Comparison of ENCODE assay signal across 15 cellular contexts in genomic region chr10:132240581-132240980, GRCh38. TPM values are rescaled to one million over a fixed set of nuclear protein-coding genes. Genes with fewer than 3 reads are reported as not detected.
DNase-seq lines count a peak whose midpoint lies in the region; ATAC-seq and TF ChIP-seq lines count a peak whose summit lies in the region.
"Had no signal": no experiment of that assay in that cellular context is flagged by ENCODE, and none has a peak within 500 bp of the region (broad histone marks: within the 10 kb centered on the region; RNA-seq: fewer than 3 reads in every experiment).

No MANE protein-coding gene starts in this region.

- H3K36me3 ChIP-seq in BLaER1 (no peaks in the 10 kb centered on the region), MG63 (no peaks in the 10 kb centered on the region)
- H3K36me3 ChIP-seq: HAP-1 had no signal

- H3K27ac Mint-ChIP-seq in WTC11 (0 out of 2 replicates have a peak overlapping the region, but pooled peaks have one; percentile 36), nephron progenitor cell (peak overlapping the region; percentile 72)
- H3K27ac Mint-ChIP-seq: CD4-positive, CD25-positive, alpha-beta regulatory T cell; CD8-positive, alpha-beta T cell; HFFc6 had no signal

- no peak overlapping the region for H3K9ac ChIP-seq in BLaER1

- peak overlapping the region; percentile 91; the same call in 1 of the 2 replicates for H3K4me2 ChIP-seq in BLaER1

- POLR2A ChIA-PET in WTC11 (lab: Charles Lee): no interaction called here

- H3K4me1 ChIP-seq in BLaER1: peaks cover 73% of the 10 kb centered on the region
- H3K4me1 ChIP-seq: Caco-2, HAP-1 had no signal

- H3K9me3 ChIP-seq in BLaER1: no peaks in the 10 kb centered on the region
- no peaks in the 10 kb centered on the region for H3K9me3 ChIP-seq in MG63
- H3K9me3 ChIP-seq: Caco-2, HAP-1 had no signal

- H3K9me3 Mint-ChIP-seq in WTC11: no peaks in the 10 kb centered on the region
- H3K9me3 Mint-ChIP-seq in nephron progenitor cell: no peaks in the 10 kb centered on the region
- H3K9me3 Mint-ChIP-seq: CD4-positive, CD25-positive, alpha-beta regulatory T cell; CD8-positive, alpha-beta T cell; HFFc6 had no signal

- no peak overlapping the region for H3K4me3 ChIP-seq in BLaER1
- H3K4me3 ChIP-seq in MG63: no peak overlapping the region
- H3K4me3 ChIP-seq: HAP-1 had no signal

- no peak for ATAC-seq in WTC11
- ATAC-seq: CD8-positive, alpha-beta T cell had no signal

- H4K20me1 ChIP-seq in BLaER1: no peaks in the 10 kb centered on the region

- no peak for TF ChIP-seq CTCF in WTC11 (IDR thresholded peaks at IDR 0.05)
- TF ChIP-seq CTCF in nephron progenitor cell (IDR thresholded peaks at IDR 0.05): no peak

- H3K36me3 Mint-ChIP-seq in WTC11: no peaks in the 10 kb centered on the region
- H3K36me3 Mint-ChIP-seq in nephron progenitor cell (ENCODE audit: low read depth): no peaks in the 10 kb centered on the region
- H3K36me3 Mint-ChIP-seq: CD4-positive, CD25-positive, alpha-beta regulatory T cell; CD8-positive, alpha-beta T cell had no signal

- no peaks in the 10 kb centered on the region; the same call in 1 of the 2 replicates for H3K27me3 ChIP-seq in BLaER1
- H3K27me3 ChIP-seq in MG63: no peaks in the 10 kb centered on the region

- no peaks in the 10 kb centered on the region for H3K4me1 Mint-ChIP-seq in WTC11
- peaks cover 42% of the 10 kb centered on the region for H3K4me1 Mint-ChIP-seq in nephron progenitor cell
- H3K4me1 Mint-ChIP-seq: CD4-positive, CD25-positive, alpha-beta regulatory T cell had no signal

- no peak overlapping the region for H3K27ac ChIP-seq in BLaER1
- H3K27ac ChIP-seq: C4-2B had no signal

- CTCF ChIA-PET in WTC11 (lab: Charles Lee): interaction anchor here (1.5 kb wide), 2 partner anchors 12 to 120 kb away, joined by 4 to 5 read pairs; no protein-coding TSS in a partner anchor

- H3K27me3 Mint-ChIP-seq in WTC11 (ENCODE audit: low read depth) (no peaks in the 10 kb centered on the region), nephron progenitor cell (ENCODE audit: low read depth, poor library complexity) (peaks cover 2% of the 10 kb centered on the region)
- H3K27me3 Mint-ChIP-seq: CD4-positive, CD25-positive, alpha-beta regulatory T cell had no signal

- H3K4me3 Mint-ChIP-seq in WTC11 (no peak overlapping the region), nephron progenitor cell (no peak overlapping the region)
- H3K4me3 Mint-ChIP-seq: CD4-positive, CD25-positive, alpha-beta regulatory T cell; CD8-positive, alpha-beta T cell; HFFc6 had no signal

- DNase-seq in WTC11 (ENCODE audit: low spot score) (no peak), nephron progenitor cell (no peak), MG63 (no peak), RPMI8226 (no peak), HK-2 (ENCODE audit: unreplicated experiment) (no peak)
- DNase-seq: Caco-2; CD4-positive, CD25-positive, alpha-beta regulatory T cell; CD8-positive, alpha-beta T cell; DMS153; DND-41; GOT3; HFFc6 had no signal

TF ChIP-seq in WTC11, 78 proteins besides CTCF, POLR2A, EP300 and RAD21:
- TF ChIP-seq GABPB1 (CRISPR knock-in tag; IDR thresholded peaks at IDR 0.05): no peak
- TF ChIP-seq ZNF671 (CRISPR knock-in tag; IDR thresholded peaks at IDR 0.05): no peak
- no peak for TF ChIP-seq TEAD1 (CRISPR knock-in tag; IDR thresholded peaks at IDR 0.05)
- no peak for TF ChIP-seq ZNF416 (CRISPR knock-in tag; IDR thresholded peaks at IDR 0.05)
- TF ChIP-seq CREM (CRISPR knock-in tag; IDR thresholded peaks at IDR 0.05): no peak
- TF ChIP-seq ZNF396 (CRISPR knock-in tag; IDR thresholded peaks at IDR 0.05; ENCODE audit: borderline replicate concordance): no peak
- no peak for TF ChIP-seq ZNF263 (CRISPR knock-in tag; IDR thresholded peaks at IDR 0.05; ENCODE audit: low read depth)
- no peak for TF ChIP-seq ZNF138 (CRISPR knock-in tag; conservative IDR thresholded peaks at IDR 0.05)
- no peak for TF ChIP-seq TCF7 (CRISPR knock-in tag; IDR thresholded peaks at IDR 0.05; ENCODE audit: low read depth)
- no peak for TF ChIP-seq JUN (CRISPR knock-in tag; IDR thresholded peaks at IDR 0.05)
- no peak for TF ChIP-seq ZNF219 (CRISPR knock-in tag; IDR thresholded peaks at IDR 0.05; ENCODE audit: borderline replicate concordance)
TF ChIP-seq in WTC11: peak in this region for 0.

RNA-seq across cellular contexts. Expression of gene DPYSL4, which starts 53.8 kb away (rescaled TPM):
- 16.8 to 18.1 TPM (median 17.0 TPM) in 3 replicates for total RNA-seq in WTC11 (2021)
- 16.5 and 22.3 TPM in 2 replicates for total RNA-seq in MG63 (2014; rRNA removed; shearing (Covaris generic); ENCODE audit: low replicate concordance)
- total RNA-seq: Caco-2 had no signal
